In genomic region chr16:28491970-28492474, GRCh38 we compare ENCODE assay signal across 1 cellular context.
TF ChIP-seq lines count a peak whose summit lies in the region.

Gene CLN3 (minus strand): TSS chr16:28492074. CDS start chr16:28491759, 315 bp downstream.

TF ChIP-seq in HEK293, 187 proteins besides CTCF, POLR2A, EP300 and RAD21 (continued from another document and continues in another):
- TF ChIP-seq PRDM10 (tag by site-specific recombination; IDR thresholded peaks at IDR 0.05) (peak; percentile 37; the same call in 1 of the 2 replicates), ZNF692 (tag by site-specific recombination; IDR thresholded peaks at IDR 0.05) (peak; percentile 66; the same call in 1 of the 2 replicates), GFI1B (tag by site-specific recombination; IDR thresholded peaks at IDR 0.05) (peak; percentile 8; the same call in 1 of the 2 replicates), ZNF596 (tag by site-specific recombination; IDR thresholded peaks at IDR 0.05) (no peak), ZNF747 (tag by site-specific recombination; IDR thresholded peaks at IDR 0.05) (no peak), ZSCAN5A (tag by site-specific recombination; IDR thresholded peaks at IDR 0.05) (peak; percentile 38; the same call in 1 of the 2 replicates), ZNF140 (tag by site-specific recombination; IDR thresholded peaks at IDR 0.05) (no peak), ZNF670 (tag by site-specific recombination; IDR thresholded peaks at IDR 0.05; ENCODE audit: low read depth) (no peak), ZNF433 (tag by site-specific recombination; IDR thresholded peaks at IDR 0.05; ENCODE audit: low read depth) (peak; percentile 22; the same call in 1 of the 2 replicates), OSR2 (tag by site-specific recombination; IDR thresholded peaks at IDR 0.05) (peak; percentile 78), SP7 (tag by site-specific recombination; IDR thresholded peaks at IDR 0.05) (peak; percentile 82), ZBTB8A (tag by site-specific recombination; IDR thresholded peaks at IDR 0.05) (peak; percentile 57), TSHZ1 (tag by site-specific recombination; IDR thresholded peaks at IDR 0.05; ENCODE audit: borderline replicate concordance) (no peak), ZSCAN16 (tag by site-specific recombination; IDR thresholded peaks at IDR 0.05) (no peak), ZNF623 (tag by site-specific recombination; IDR thresholded peaks at IDR 0.05) (0 out of 2 replicates have a peak, but pooled peaks have one; percentile 20), KLF1 (tag by site-specific recombination; IDR thresholded peaks at IDR 0.05) (peak; percentile 36; the same call in 1 of the 2 replicates), ZNF184 (tag by site-specific recombination; IDR thresholded peaks at IDR 0.05) (no peak), ZNF510 (tag by site-specific recombination; IDR thresholded peaks at IDR 0.05; ENCODE audit: insufficient replicate concordance) (no peak), ZNF280D (tag by site-specific recombination; IDR thresholded peaks at IDR 0.05) (no peak), ZBTB11 (tag by site-specific recombination; conservative IDR thresholded peaks at IDR 0.05; ENCODE audit: low read depth) (peak; percentile 57), IKZF3 (tag by site-specific recombination; IDR thresholded peaks at IDR 0.05) (no peak), OVOL3 (tag by site-specific recombination; IDR thresholded peaks at IDR 0.05) (peak; percentile 92), ZNF114 (tag by site-specific recombination; IDR thresholded peaks at IDR 0.05) (no peak), ZNF266 (tag by site-specific recombination; IDR thresholded peaks at IDR 0.05; ENCODE audit: low read depth) (no peak), KLF7 (tag by site-specific recombination; IDR thresholded peaks at IDR 0.05; ENCODE audit: borderline replicate concordance) (no peak), ZNF112 (tag by site-specific recombination; IDR thresholded peaks at IDR 0.05) (no peak), ZNF791 (tag by site-specific recombination; IDR thresholded peaks at IDR 0.05) (no peak), SETDB1 (IDR thresholded peaks at IDR 0.05; ENCODE audit: insufficient read length, low read length) (no peak), ZNF555 (tag by site-specific recombination; conservative IDR thresholded peaks at IDR 0.05) (no peak), TCF7L2 (IDR thresholded peaks at IDR 0.05; ENCODE audit: borderline replicate concordance, low read depth, low read length) (no peak), ZNF350 (tag by site-specific recombination; IDR thresholded peaks at IDR 0.05) (no peak), ZNF302 (tag by site-specific recombination; IDR thresholded peaks at IDR 0.05; ENCODE audit: low read depth) (no peak), ZNF221 (tag by site-specific recombination; IDR thresholded peaks at IDR 0.05; ENCODE audit: borderline replicate concordance) (no peak), ZFHX2 (tag by site-specific recombination; conservative IDR thresholded peaks at IDR 0.05) (0 out of 2 replicates have a peak, but pooled peaks have one; percentile 19), ZNF707 (tag by site-specific recombination; IDR thresholded peaks at IDR 0.05) (no peak), ZNF214 (tag by site-specific recombination; IDR thresholded peaks at IDR 0.05; ENCODE audit: borderline replicate concordance) (no peak), ZNF423 (tag by site-specific recombination; IDR thresholded peaks at IDR 0.05) (no peak), ZNF830 (tag by site-specific recombination; IDR thresholded peaks at IDR 0.05; ENCODE audit: low read depth) (no peak), ZBTB7A (tag by site-specific recombination; IDR thresholded peaks at IDR 0.05; ENCODE audit: low read depth) (no peak; the same call in 1 of the 2 replicates), PATZ1 (tag by site-specific recombination; IDR thresholded peaks at IDR 0.05) (peak; percentile 31; the same call in 1 of the 2 replicates), ZNF146 (tag by site-specific recombination; IDR thresholded peaks at IDR 0.05) (no peak), SP3 (tag by site-specific recombination; IDR thresholded peaks at IDR 0.05) (peak; percentile 81), ZNF558 (tag by site-specific recombination; IDR thresholded peaks at IDR 0.05) (no peak), ZNF426 (tag by site-specific recombination; IDR thresholded peaks at IDR 0.05) (no peak), MYNN (tag by site-specific recombination; IDR thresholded peaks at IDR 0.05; ENCODE audit: borderline replicate concordance) (no peak)
